ENCODE assay signal across 1 cellular context in the genomic region with DNA sequence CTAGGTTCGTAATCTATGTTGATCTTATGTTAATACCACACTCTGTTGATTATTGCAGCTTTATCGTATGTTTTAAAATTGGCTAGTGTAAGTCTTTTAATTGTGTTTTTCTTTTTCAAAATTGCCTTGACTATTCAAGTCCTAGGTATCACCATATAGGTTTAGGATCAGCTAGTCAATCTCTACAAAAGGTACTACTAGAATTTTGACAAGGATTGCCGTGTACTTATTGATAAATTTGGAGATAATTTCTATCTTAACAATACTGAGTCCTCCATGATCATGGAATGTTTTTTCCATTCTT.
TF ChIP-seq lines count a peak whose summit lies in the region.

No MANE protein-coding gene starts in this region.

TF ChIP-seq in endothelial cell of umbilical vein, 7 proteins besides CTCF, POLR2A, EP300 and RAD21 (continued from another document):
- TF ChIP-seq EZH2 (IDR thresholded peaks at IDR 0.05; ENCODE audit: borderline replicate concordance, low read depth, low read length, severe bottlenecking) (no peak), MYC (IDR thresholded peaks at IDR 0.05; ENCODE audit: low read depth, low read length) (no peak), GATA2 (IDR thresholded peaks at IDR 0.05; ENCODE audit: insufficient read depth, insufficient read length, low read depth, low read length) (no peak)
